ENCODE assay signal across 20 cellular contexts in genomic region chr17:47968836-47969235, GRCh38. TPM values are rescaled to one million over a fixed set of nuclear protein-coding genes. Genes with fewer than 3 reads are reported as not detected.
DNase-seq lines count a peak whose midpoint lies in the region; ATAC-seq, FAIRE-seq and TF ChIP-seq lines count a peak whose summit lies in the region.
"Had no signal": no experiment of that assay in that cellular context is flagged by ENCODE, and none has a peak within 500 bp of the region (broad histone marks: within the 10 kb centered on the region; RNA-seq: fewer than 3 reads in every experiment).

No MANE protein-coding gene starts in this region.

- H3K9me3 ChIP-seq in A549 (no peaks in the 10 kb centered on the region), PC-3 (ENCODE audit: low read length) (no peaks in the 10 kb centered on the region), hepatocyte (ENCODE audit: low read depth) (no peaks in the 10 kb centered on the region), right atrium auricular region (no peaks in the 10 kb centered on the region)
- H3K9me3 ChIP-seq: BLaER1 had no signal

- no peak for TF ChIP-seq EP300 in A549 (IDR thresholded peaks at IDR 0.05)

- FAIRE-seq in A549 (lab: Jason Lieb, UNC), result no peak
- FAIRE-seq: H1 had no signal

- H3K4me1 ChIP-seq in A549, result peaks cover 53% of the 10 kb centered on the region
- peaks cover 49% of the 10 kb centered on the region for H3K4me1 ChIP-seq in PC-3 (ENCODE audit: insufficient read depth, low read length)
- H3K4me1 ChIP-seq in hepatocyte (ENCODE audit: insufficient read depth), result peaks cover 52% of the 10 kb centered on the region
- peaks cover 16% of the 10 kb centered on the region for H3K4me1 ChIP-seq in foreskin keratinocyte
- H3K4me1 ChIP-seq in right atrium auricular region, result peaks cover 0 to 19% of the 10 kb centered on the region in 2 donors

- H3K9ac ChIP-seq in PC-3 (ENCODE audit: low read length), result peak overlapping the region; percentile 61; the same call in 1 of the 2 replicates
- H3K9ac ChIP-seq: BLaER1 had no signal

- H3K27me3 ChIP-seq in PC-3 (ENCODE audit: low read length) (no peaks in the 10 kb centered on the region), hepatocyte (no peaks in the 10 kb centered on the region), foreskin keratinocyte (no peaks in the 10 kb centered on the region), right atrium auricular region (no peaks in the 10 kb centered on the region)
- H3K27me3 ChIP-seq: BLaER1 had no signal

- H2AFZ ChIP-seq in PC-3 (ENCODE audit: low read length) (no peak overlapping the region), hepatocyte (no peak overlapping the region)

- no peaks in the 10 kb centered on the region for H3F3A ChIP-seq in PC-3 (ENCODE audit: low read length, unreplicated experiment)

- H3K36me3 ChIP-seq in PC-3 (ENCODE audit: low read depth, low read length) (no peaks in the 10 kb centered on the region; the same call in 1 of the 2 replicates), hepatocyte (replicated peaks; ENCODE audit: insufficient read depth, low read depth) (no peaks in the 10 kb centered on the region), right atrium auricular region (peaks cover 3% of the 10 kb centered on the region)

- CTCF ChIA-PET in A549 (lab: Yijun Ruan, JAX) (interaction anchor here (0.9 to 38.7 kb wide), 12 partner anchors 10 to 126 kb away, joined by 3 to 1426 read pairs (median 22); partner anchors contain the start of genes PNPO, PRR15L and SCRN2), PC-3 (lab: Charles Lee) (interaction anchor here (1.0 to 2.0 kb wide), 4 partner anchors 19 to 50 kb away, joined by 4 to 10 read pairs (median 6); no protein-coding TSS in a partner anchor)

- intact Hi-C loops in PC-3 (cut with micrococcal nuclease), result no loop called here

- TF ChIP-seq RAD21 in A549 (conservative IDR thresholded peaks at IDR 0.05 in 1 of 2, IDR thresholded peaks at IDR 0.05 in 1 of 2), result no peak

- H3K79me2 ChIP-seq in PC-3 (ENCODE audit: low read length), result peaks cover 23% of the 10 kb centered on the region
- H3K79me2 ChIP-seq in hepatocyte, result peaks cover 17% of the 10 kb centered on the region

- WGBS in A549 (ENCODE audit: missing lambda C conversion rate), result 91% methylated on average over 5 of the region's 5 CpGs
- WGBS in hepatocyte (ENCODE audit: low lambda C conversion rate, missing lambda C conversion rate), result 70% methylated on average over 5 of the region's 5 CpGs

- POLR2A ChIA-PET in A549 (lab: Yijun Ruan, JAX), result interaction anchor here (0.6 to 2.0 kb wide), 3 partner anchors 11 to 73 kb away, joined by 3 to 6 read pairs (median 4); partner anchors contain the start of genes PRR15L and SP2
- POLR2A ChIA-PET in PC-3 (lab: Charles Lee; ENCODE audit: unreplicated experiment), result interaction anchor here (0.6 to 1.1 kb wide), 2 partner anchors 18 to 19 kb away, joined by 3 read pairs; no protein-coding TSS in a partner anchor

- H4K20me1 ChIP-seq in PC-3 (ENCODE audit: low read length), result no peaks in the 10 kb centered on the region
- H4K20me1 ChIP-seq in hepatocyte (ENCODE audit: insufficient read depth, poor library complexity, severe bottlenecking), result no peaks in the 10 kb centered on the region
- H4K20me1 ChIP-seq: BLaER1 had no signal

- H3K27ac ChIP-seq in A549 (peak overlapping the region; percentile 69 to 88), PC-3 (ENCODE audit: low read length) (peak overlapping the region; percentile 92), hepatocyte (peak overlapping the region; percentile 86), foreskin keratinocyte (no peak overlapping the region), right atrium auricular region (no peak overlapping the region)
- H3K27ac ChIP-seq: 22Rv1, BLaER1, HL-60 had no signal

- no peak for TF ChIP-seq POLR2A in A549 (IDR thresholded peaks at IDR 0.05; ENCODE audit: low read length)

- DNase-seq in A549 (ENCODE audit: low read depth in 1 of 2, low spot score in 1 of 2), result no peak
- no peak for DNase-seq in PC-3
- peak; percentile 71 for DNase-seq in amniotic epithelial cell (ENCODE audit: low read depth)
- DNase-seq in hepatocyte (ENCODE audit: low spot score), result no peak
- no peak for DNase-seq in foreskin keratinocyte
- DNase-seq in right atrium auricular region (ENCODE audit: low spot score), result no peak
- DNase-seq: Calu3; CD8-positive, alpha-beta T cell; DMS79 treated with DMSO at 0.1 percent for 48 hours; GF-D8; H9 had no signal

- BruUV-seq in PC-3 (replicated peaks; lab: Mats Ljungman, UMichigan), result no TSS peak

- no peak for TF ChIP-seq CTCF in A549 (IDR thresholded peaks at IDR 0.05)
- TF ChIP-seq CTCF in PC-3 (conservative IDR thresholded peaks at IDR 0.05; ENCODE audit: low read depth, low read length), result no peak
- TF ChIP-seq CTCF in hepatocyte (IDR thresholded peaks at IDR 0.05; ENCODE audit: poor library complexity), result no peak
- TF ChIP-seq CTCF in foreskin keratinocyte (conservative IDR thresholded peaks at IDR 0.05), result no peak
- TF ChIP-seq CTCF in right atrium auricular region (IDR thresholded peaks at IDR 0.05), result no peak

- no peaks in the 10 kb centered on the region for H3K9me2 ChIP-seq in PC-3 (replicated peaks; ENCODE audit: low read length)
- no peaks in the 10 kb centered on the region for H3K9me2 ChIP-seq in hepatocyte (replicated peaks; ENCODE audit: insufficient read depth)

- ATAC-seq in A549, result no peak
- no peak for ATAC-seq in PC-3
- no peak for ATAC-seq in HG02852 (IDR thresholded peaks at IDR 0.05; ENCODE audit: unreplicated experiment)
- no peak for ATAC-seq in foreskin keratinocyte
- ATAC-seq: CD8-positive, alpha-beta T cell had no signal

- no peak overlapping the region for H3K4me3 ChIP-seq in A549
- H3K4me3 ChIP-seq in PC-3 (ENCODE audit: low read length), result no peak overlapping the region
- H3K4me3 ChIP-seq in hepatocyte, result no peak overlapping the region
- no peak overlapping the region for H3K4me3 ChIP-seq in right atrium auricular region
- H3K4me3 ChIP-seq: BLaER1 had no signal

- no peak overlapping the region; the same call in 2 of the 3 replicates for H3K4me2 ChIP-seq in A549
- no peak overlapping the region for H3K4me2 ChIP-seq in PC-3 (ENCODE audit: low read length)
- no peak overlapping the region for H3K4me2 ChIP-seq in hepatocyte

TF ChIP-seq in A549, 52 proteins besides CTCF, POLR2A, EP300 and RAD21:
- no peak for TF ChIP-seq HOXB5 (CRISPR knock-in tag; IDR thresholded peaks at IDR 0.05)
- TF ChIP-seq NR3C1 (IDR thresholded peaks at IDR 0.05), result no peak
- TF ChIP-seq HOXB13 (CRISPR knock-in tag; IDR thresholded peaks at IDR 0.05; ENCODE audit: low read depth), result no peak
- TF ChIP-seq MYC (IDR thresholded peaks at IDR 0.05; ENCODE audit: borderline replicate concordance, low read length), result no peak
- no peak for TF ChIP-seq RNF2 (IDR thresholded peaks at IDR 0.05; ENCODE audit: borderline replicate concordance, low read depth)
- TF ChIP-seq USF2 (IDR thresholded peaks at IDR 0.05), result no peak
- no peak for TF ChIP-seq NFE2L2 (conservative IDR thresholded peaks at IDR 0.05; ENCODE audit: low read length)
- TF ChIP-seq PHF8 (IDR thresholded peaks at IDR 0.05; ENCODE audit: borderline replicate concordance, low read depth), result no peak
- no peak for TF ChIP-seq NPAS2 (CRISPR knock-in tag; IDR thresholded peaks at IDR 0.05; ENCODE audit: borderline replicate concordance)
- no peak for TF ChIP-seq CEBPB (IDR thresholded peaks at IDR 0.05)

RNA-seq across cellular contexts. Expression of gene CDK5RAP3, which starts 2.1 kb away (rescaled TPM):
- polyA plus RNA-seq in A549 (2011; rRNA removed) (124 and 179 TPM in 2 replicates), A549 (2017; fragmentation: RNase III; extraction: RNeasy Plus Mini Kit Qiagen cat#74134 plus additional on column Dnase treatment) (135 to 165 TPM (median 164 TPM) in 3 replicates), hepatocyte (179 and 236 TPM in 2 replicates), foreskin keratinocyte (77.6 and 80.9 TPM in 2 replicates)
- 114 and 128 TPM in 2 replicates for polyA plus RNA-seq in A549 (2012; cell fraction: cytosol; rRNA removed)
- polyA plus RNA-seq in A549 (2012; cell fraction: nucleus; rRNA removed), result 796 and 944 TPM in 2 replicates
- polyA minus RNA-seq in A549 (2011; rRNA and poly(A)+ RNA removed), result 99.5 and 169 TPM in 2 replicates
- total RNA-seq in PC-3 (2014; rRNA removed) (193 and 209 TPM in 2 replicates), hepatocyte (88.9 and 124 TPM in 2 replicates), foreskin keratinocyte (75.7 and 83.6 TPM in 2 replicates), right atrium auricular region (10 to 100 TPM; 37.9 to 45.4 TPM)

RNA-seq across cellular contexts. Expression of gene PRR15L, which starts 11.2 kb away (rescaled TPM):
- polyA plus RNA-seq in A549 (2011; rRNA removed) (2.2 and 3.7 TPM in 2 replicates), A549 (2017; fragmentation: RNase III; extraction: RNeasy Plus Mini Kit Qiagen cat#74134 plus additional on column Dnase treatment) (0.88 to 1.6 TPM (median 1.1 TPM) in 3 replicates), hepatocyte (48.0 and 56.5 TPM in 2 replicates), foreskin keratinocyte (not detected in 2 replicates)
- polyA plus RNA-seq in A549 (2012; cell fraction: cytosol; rRNA removed), result 0.25 and 0.36 TPM in 2 replicates
- polyA plus RNA-seq in A549 (2012; cell fraction: nucleus; rRNA removed), result 0.26 and 0.31 TPM in 2 replicates
- 2.3 and 3.1 TPM in 2 replicates for polyA minus RNA-seq in A549 (2011; rRNA and poly(A)+ RNA removed)
- total RNA-seq in PC-3 (2014; rRNA removed) (3.8 and 6.0 TPM in 2 replicates), hepatocyte (64.9 and 66.4 TPM in 2 replicates), foreskin keratinocyte (not detected in 2 replicates), right atrium auricular region (1 to 10 TPM; 1.2 to 6.5 TPM)
- total RNA-seq: A673; CD8-positive, alpha-beta T cell; H9; HT1080 had no signal
- polyA plus RNA-seq: AG04450, CD14-positive monocyte had no signal

RNA-seq across cellular contexts. Expression of gene PNPO, which starts 27.5 kb away (rescaled TPM):
- polyA plus RNA-seq in A549 (2011; rRNA removed), result 40.8 and 43.4 TPM in 2 replicates
- polyA plus RNA-seq in A549 (2012; cell fraction: cytosol; rRNA removed), result 23.8 and 27.6 TPM in 2 replicates
- 14.3 and 18.6 TPM in 2 replicates for polyA plus RNA-seq in A549 (2012; cell fraction: nucleus; rRNA removed)
- polyA plus RNA-seq in A549 (2017; fragmentation: RNase III; extraction: RNeasy Plus Mini Kit Qiagen cat#74134 plus additional on column Dnase treatment), result 28.7 to 29.8 TPM (median 29.5 TPM) in 3 replicates
- polyA minus RNA-seq in A549 (2011; rRNA and poly(A)+ RNA removed), result 80.8 and 86.2 TPM in 2 replicates
- total RNA-seq in PC-3 (2014; rRNA removed), result 49.8 and 57.5 TPM in 2 replicates
- 17.0 and 18.6 TPM in 2 replicates for total RNA-seq in hepatocyte
- polyA plus RNA-seq in hepatocyte, result 10.4 and 12.2 TPM in 2 replicates
- total RNA-seq in foreskin keratinocyte, result 40.3 and 43.8 TPM in 2 replicates
- polyA plus RNA-seq in foreskin keratinocyte, result 22.3 and 23.6 TPM in 2 replicates
- total RNA-seq in right atrium auricular region, result 10 to 100 TPM; 28.4 to 35.4 TPM

Comparison
In these comparisons a context has a peak if more than half of its experiments do, and no peak if none do; other contexts are left out.
1. H3K27ac ChIP-seq: peak in A549 (2 of 2), PC-3 (single experiment) and hepatocyte (single experiment); none in foreskin keratinocyte (single experiment) and right atrium auricular region (0 of 2).